In the genomic region with DNA sequence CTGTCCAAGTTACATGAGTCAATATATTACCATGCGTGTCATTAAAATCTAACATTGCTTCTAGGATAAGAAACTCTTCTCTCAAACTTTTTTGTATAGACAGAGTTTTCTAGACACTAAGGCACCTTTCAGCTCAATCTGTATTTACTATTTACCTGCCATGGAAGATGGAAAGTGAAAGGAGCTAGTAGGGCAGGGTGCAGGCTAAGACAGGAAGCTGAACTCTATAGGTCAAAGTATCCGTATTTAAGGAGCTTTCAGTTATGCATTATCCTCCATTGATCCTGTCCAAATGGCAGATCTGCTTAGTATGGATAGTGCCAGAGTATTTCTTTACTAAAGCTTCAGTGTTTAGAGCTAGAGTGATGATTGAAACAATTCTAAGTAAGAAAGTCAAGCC, we compare ENCODE assay signal across 18 cellular contexts.
"Had no signal": no experiment of that assay in that cellular context is flagged by ENCODE, and none has a peak within 500 bp of the region (broad histone marks: within the 10 kb centered on the region; RNA-seq: fewer than 3 reads in every experiment).

No MANE protein-coding gene starts in this region.

- ATAC-seq: activated CD8-positive, alpha-beta T cell treated with anti-CD3 and anti-CD28 coated beads, Interleukin-2, amount 10 ng/mL, durations not matched to agents 7 days and 5 days; body of pancreas; gastroesophageal sphincter; heart left ventricle; left ventricle myocardium superior; pancreas; psoas muscle; right cardiac atrium had no signal

- DNase-seq: activated CD4-positive, alpha-beta T cell treated with anti-CD3 and anti-CD28 coated beads, Interleukin-2, amount 50 U/mL, for 1 hour; activated CD4-positive, CD25-positive, alpha-beta regulatory T cell treated with anti-CD3 and anti-CD28 coated beads, Interleukin-2, amount 50 U/mL, for 72 hours; activated CD8-positive, alpha-beta T cell treated with anti-CD3 and anti-CD28 coated beads, Interleukin-2, amount 10 ng/mL, durations not matched to agents 7 days and 5 days; activated gamma-delta T cell; activated naive CD4-positive, alpha-beta T cell treated with anti-CD3 and anti-CD28 coated beads, Interleukin-2, amount 50 U/mL, for 16 hours; anterior cingulate cortex; body of pancreas; cortex of kidney; endodermal cell; heart left ventricle; left ventricle myocardium superior; mammary epithelial cell; midbrain; pancreas; psoas muscle; right cardiac atrium; stimulated activated CD4-positive, alpha-beta T cell treated with anti-CD3 and anti-CD28 coated beads, Interleukin-12 subunit alpha, Interleukin-12 subunit beta, amount 100 ng/mL, for 4 hours had no signal
